In genomic region chr9:38044706-38045105, GRCh38 we compare ENCODE assay signal across 1 cellular context.
TF ChIP-seq lines count a peak whose summit lies in the region.

No MANE protein-coding gene starts in this region.

TF ChIP-seq in HepG2, 621 proteins besides CTCF, POLR2A, EP300 and RAD21 (continued from another document and continues in another):
- TF ChIP-seq MNT (IDR thresholded peaks at IDR 0.05) (no peak), TEAD2 (CRISPR knock-in tag; IDR thresholded peaks at IDR 0.05) (no peak), IRX3 (CRISPR knock-in tag; IDR thresholded peaks at IDR 0.05; ENCODE audit: borderline replicate concordance, low read depth) (no peak), RBM22 (optimal IDR thresholded peaks at IDR 0.05; ENCODE audit: low read length) (peak; percentile 14), KLF11 (CRISPR knock-in tag; IDR thresholded peaks at IDR 0.05) (no peak), FOXO1 (CRISPR knock-in tag; IDR thresholded peaks at IDR 0.05) (no peak), ZNF382 (CRISPR knock-in tag; IDR thresholded peaks at IDR 0.05; ENCODE audit: borderline replicate concordance) (no peak), FOXC1 (CRISPR knock-in tag; IDR thresholded peaks at IDR 0.05; ENCODE audit: borderline replicate concordance) (no peak), PATZ1 (CRISPR knock-in tag; IDR thresholded peaks at IDR 0.05) (no peak), LRRFIP1 (CRISPR knock-in tag; conservative IDR thresholded peaks at IDR 0.05) (no peak), ZNF24 (IDR thresholded peaks at IDR 0.05) (no peak), ZNF235 (CRISPR knock-in tag; IDR thresholded peaks at IDR 0.05; ENCODE audit: borderline replicate concordance) (no peak), EHMT2 (IDR thresholded peaks at IDR 0.05; ENCODE audit: borderline replicate concordance, low read depth, low read length) (no peak), GMEB1 (CRISPR knock-in tag; IDR thresholded peaks at IDR 0.05; ENCODE audit: borderline replicate concordance) (no peak), NFE2L1 (CRISPR knock-in tag; IDR thresholded peaks at IDR 0.05; ENCODE audit: borderline replicate concordance) (no peak), HMG20B (CRISPR knock-in tag; conservative IDR thresholded peaks at IDR 0.05) (no peak), ZBTB21 (CRISPR knock-in tag; IDR thresholded peaks at IDR 0.05) (no peak), YY1 (IDR thresholded peaks at IDR 0.05; ENCODE audit: insufficient read depth, insufficient replicate concordance, low read depth, low read length) (no peak), ZNF282 (IDR thresholded peaks at IDR 0.05; ENCODE audit: partially characterized antibody) (no peak), ATRX (CRISPR knock-in tag; IDR thresholded peaks at IDR 0.05; ENCODE audit: borderline replicate concordance) (no peak), TOE1 (CRISPR knock-in tag; IDR thresholded peaks at IDR 0.05) (no peak), RXRA (CRISPR knock-in tag; IDR thresholded peaks at IDR 0.05) (peak; percentile 31; the same call in 1 of the 2 replicates), ZBTB33 (CRISPR knock-in tag; IDR thresholded peaks at IDR 0.05) (peak; percentile 84), GZF1 (CRISPR knock-in tag; IDR thresholded peaks at IDR 0.05) (no peak), HCFC1 (IDR thresholded peaks at IDR 0.05; ENCODE audit: low read depth, low read length) (no peak), JARID2 (CRISPR knock-in tag; IDR thresholded peaks at IDR 0.05; ENCODE audit: insufficient replicate concordance) (no peak), ZNF232 (CRISPR knock-in tag; IDR thresholded peaks at IDR 0.05; ENCODE audit: borderline replicate concordance) (no peak), FOXA3 (CRISPR knock-in tag; IDR thresholded peaks at IDR 0.05) (peak; percentile 46), ZNF720 (CRISPR knock-in tag; IDR thresholded peaks at IDR 0.05) (no peak), ZNF3 (CRISPR knock-in tag; IDR thresholded peaks at IDR 0.05) (no peak), RCOR2 (CRISPR knock-in tag; IDR thresholded peaks at IDR 0.05) (no peak), ELK4 (CRISPR knock-in tag; IDR thresholded peaks at IDR 0.05; ENCODE audit: borderline replicate concordance) (no peak), CENPX (CRISPR knock-in tag; IDR thresholded peaks at IDR 0.05) (no peak), BORCS8-MEF2B (CRISPR knock-in tag; IDR thresholded peaks at IDR 0.05) (0 out of 2 replicates have a peak, but pooled peaks have one; percentile 17), KDM2A (CRISPR knock-in tag; IDR thresholded peaks at IDR 0.05; ENCODE audit: borderline replicate concordance, low read depth) (no peak), DMAP1 (CRISPR knock-in tag; IDR thresholded peaks at IDR 0.05) (no peak), TBX2 (CRISPR knock-in tag; IDR thresholded peaks at IDR 0.05; ENCODE audit: borderline replicate concordance) (peak; percentile 33; the same call in 1 of the 2 replicates), MAFG (CRISPR knock-in tag; IDR thresholded peaks at IDR 0.05) (no peak), ATF1 (CRISPR knock-in tag; IDR thresholded peaks at IDR 0.05) (no peak)
- TF ChIP-seq, protein P1, sequence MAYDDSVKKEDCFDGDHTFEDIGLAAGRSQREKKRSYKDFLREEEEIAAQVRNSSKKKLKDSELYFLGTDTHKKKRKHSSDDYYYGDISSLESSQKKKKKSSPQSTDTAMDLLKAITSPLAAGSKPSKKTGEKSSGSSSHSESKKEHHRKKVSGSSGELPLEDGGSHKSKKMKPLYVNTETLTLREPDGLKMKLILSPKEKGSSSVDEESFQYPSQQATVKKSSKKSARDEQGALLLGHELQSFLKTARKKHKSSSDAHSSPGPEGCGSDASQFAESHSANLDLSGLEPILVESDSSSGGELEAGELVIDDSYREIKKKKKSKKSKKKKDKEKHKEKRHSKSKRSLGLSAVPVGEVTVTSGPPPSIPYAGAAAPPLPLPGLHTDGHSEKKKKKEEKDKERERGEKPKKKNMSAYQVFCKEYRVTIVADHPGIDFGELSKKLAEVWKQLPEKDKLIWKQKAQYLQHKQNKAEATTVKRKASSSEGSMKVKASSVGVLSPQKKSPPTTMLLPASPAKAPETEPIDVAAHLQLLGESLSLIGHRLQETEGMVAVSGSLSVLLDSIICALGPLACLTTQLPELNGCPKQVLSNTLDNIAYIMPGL (CRISPR knock-in tag; IDR thresholded peaks at IDR 0.05; ENCODE audit: borderline replicate concordance in 1 of 2, low read depth in 1 of 2), result no peak
- TF ChIP-seq, protein P2, sequence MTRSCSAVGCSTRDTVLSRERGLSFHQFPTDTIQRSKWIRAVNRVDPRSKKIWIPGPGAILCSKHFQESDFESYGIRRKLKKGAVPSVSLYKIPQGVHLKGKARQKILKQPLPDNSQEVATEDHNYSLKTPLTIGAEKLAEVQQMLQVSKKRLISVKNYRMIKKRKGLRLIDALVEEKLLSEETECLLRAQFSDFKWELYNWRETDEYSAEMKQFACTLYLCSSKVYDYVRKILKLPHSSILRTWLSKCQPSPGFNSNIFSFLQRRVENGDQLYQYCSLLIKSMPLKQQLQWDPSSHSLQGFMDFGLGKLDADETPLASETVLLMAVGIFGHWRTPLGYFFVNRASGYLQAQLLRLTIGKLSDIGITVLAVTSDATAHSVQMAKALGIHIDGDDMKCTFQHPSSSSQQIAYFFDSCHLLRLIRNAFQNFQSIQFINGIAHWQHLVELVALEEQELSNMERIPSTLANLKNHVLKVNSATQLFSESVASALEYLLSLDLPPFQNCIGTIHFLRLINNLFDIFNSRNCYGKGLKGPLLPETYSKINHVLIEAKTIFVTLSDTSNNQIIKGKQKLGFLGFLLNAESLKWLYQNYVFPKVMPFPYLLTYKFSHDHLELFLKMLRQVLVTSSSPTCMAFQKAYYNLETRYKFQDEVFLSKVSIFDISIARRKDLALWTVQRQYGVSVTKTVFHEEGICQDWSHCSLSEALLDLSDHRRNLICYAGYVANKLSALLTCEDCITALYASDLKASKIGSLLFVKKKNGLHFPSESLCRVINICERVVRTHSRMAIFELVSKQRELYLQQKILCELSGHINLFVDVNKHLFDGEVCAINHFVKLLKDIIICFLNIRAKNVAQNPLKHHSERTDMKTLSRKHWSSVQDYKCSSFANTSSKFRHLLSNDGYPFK (CRISPR knock-in tag; IDR thresholded peaks at IDR 0.05; ENCODE audit: borderline replicate concordance), result 0 out of 2 replicates have a peak, but pooled peaks have one; percentile 21
- TF ChIP-seq, protein P3, sequence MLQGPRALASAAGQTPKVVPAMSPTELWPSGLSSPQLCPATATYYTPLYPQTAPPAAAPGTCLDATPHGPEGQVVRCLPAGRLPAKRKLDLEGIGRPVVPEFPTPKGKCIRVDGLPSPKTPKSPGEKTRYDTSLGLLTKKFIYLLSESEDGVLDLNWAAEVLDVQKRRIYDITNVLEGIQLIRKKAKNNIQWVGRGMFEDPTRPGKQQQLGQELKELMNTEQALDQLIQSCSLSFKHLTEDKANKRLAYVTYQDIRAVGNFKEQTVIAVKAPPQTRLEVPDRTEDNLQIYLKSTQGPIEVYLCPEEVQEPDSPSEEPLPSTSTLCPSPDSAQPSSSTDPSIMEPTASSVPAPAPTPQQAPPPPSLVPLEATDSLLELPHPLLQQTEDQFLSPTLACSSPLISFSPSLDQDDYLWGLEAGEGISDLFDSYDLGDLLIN (CRISPR knock-in tag; IDR thresholded peaks at IDR 0.05; ENCODE audit: borderline replicate concordance), result no peak
